In the genomic region with DNA sequence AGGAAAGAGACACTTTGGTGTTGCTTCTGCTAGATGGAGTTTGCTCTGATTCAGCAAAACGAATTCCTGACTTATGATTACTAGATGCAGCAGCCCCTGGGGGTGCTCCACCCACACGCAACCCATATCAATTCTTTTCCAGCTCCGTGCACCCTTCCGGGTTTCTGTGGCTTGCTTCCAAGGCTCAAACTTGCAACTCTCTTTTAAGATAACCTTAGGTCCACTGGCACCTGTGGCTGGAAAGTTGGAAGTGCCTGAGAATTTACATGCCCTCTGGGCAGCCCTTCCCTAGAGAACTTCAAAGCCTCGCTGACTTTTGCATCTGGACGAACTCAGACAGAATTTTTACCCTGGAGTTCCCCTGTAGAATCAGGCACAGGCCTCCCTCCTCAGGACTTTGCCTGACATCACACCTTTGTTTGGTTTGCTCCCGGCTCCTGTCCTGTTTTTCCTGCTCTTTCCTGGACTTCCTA, we compare ENCODE assay signal across 8 cellular contexts.
A peak's percentile ranks its signal among the peaks of the same experiment; 100 is the strongest.
DNase-seq lines count a peak whose midpoint lies in the region; ATAC-seq, FAIRE-seq and TF ChIP-seq lines count a peak whose summit lies in the region.

No MANE protein-coding gene starts in this region.

- DNase-seq in AG20443 (ENCODE audit: low spot score) (peak; percentile 49), bronchial epithelial cell (ENCODE audit: low read depth) (peak; percentile 91), left lobe of liver (ENCODE audit: low spot score) (peak; percentile 55), NCI-H2107 (lab: John Stamatoyannopoulos, UW) (no peak), NCI-H187 (lab: John Stamatoyannopoulos, UW) (no peak), cerebellum (ENCODE audit: low spot score) (no peak), superior temporal gyrus (ENCODE audit: extremely low spot score) (no peak)

- no peaks in the 10 kb centered on the region for H3K36me3 ChIP-seq in KMS-11 (ENCODE audit: insufficient read depth)
- no peaks in the 10 kb centered on the region for H3K36me3 ChIP-seq in bronchial epithelial cell (ENCODE audit: control insufficient read depth, insufficient read depth, low read length)

- no peaks in the 10 kb centered on the region for H4K20me1 ChIP-seq in KMS-11 (ENCODE audit: insufficient read depth)

- FAIRE-seq in bronchial epithelial cell (lab: Jason Lieb, UNC), result no peak

- H3K27me3 ChIP-seq in KMS-11 (ENCODE audit: insufficient read depth, low read depth), result no peaks in the 10 kb centered on the region
- no peaks in the 10 kb centered on the region for H3K27me3 ChIP-seq in bronchial epithelial cell (ENCODE audit: control insufficient read depth, insufficient read depth, low read length)

- no peak overlapping the region for H3K4me3 ChIP-seq in KMS-11 (IDR thresholded peaks at IDR 0.05; ENCODE audit: insufficient read depth, low read depth, low read length)
- no peak overlapping the region for H3K4me3 ChIP-seq in bronchial epithelial cell (ENCODE audit: low read depth, low read length)

- H3K9ac ChIP-seq in KMS-11, result no peak overlapping the region; the same call in 1 of the 2 replicates

- peak overlapping the region; percentile 97 for H3K27ac ChIP-seq in KMS-11

- no peaks in the 10 kb centered on the region for H3K79me2 ChIP-seq in KMS-11 (ENCODE audit: insufficient read depth, low read depth)

- TF ChIP-seq CTCF in KMS-11 (conservative IDR thresholded peaks at IDR 0.05; ENCODE audit: low read depth, low read length) (no peak), bronchial epithelial cell (IDR thresholded peaks at IDR 0.05; ENCODE audit: insufficient read depth, low read length, severe bottlenecking) (peak; percentile 35)

- ATAC-seq in left lobe of liver, result peak; percentile 83

- peak overlapping the region; percentile 39 for H2AFZ ChIP-seq in KMS-11 (ENCODE audit: low read depth)

- peaks cover 79% of the 10 kb centered on the region for H3K4me1 ChIP-seq in KMS-11 (ENCODE audit: low read depth, poor library complexity, severe bottlenecking)

- H3K4me2 ChIP-seq in KMS-11, result peak overlapping the region; percentile 87; the same call in 1 of the 2 replicates

Comparison
In these comparisons a context has a peak if more than half of its experiments do, and no peak if none do; other contexts are left out.
1. DNase-seq: peak in AG20443 (single experiment), bronchial epithelial cell (single experiment) and left lobe of liver (single experiment); none in NCI-H2107 (single experiment), NCI-H187 (0 of 2), cerebellum (single experiment) and superior temporal gyrus (single experiment).